8 cellular contexts compared by ENCODE assay signal in genomic region chr2:36618381-36618780, GRCh38. TPM values are rescaled to one million over a fixed set of nuclear protein-coding genes. Genes with fewer than 3 reads are reported as not detected.
A peak's percentile ranks its signal among the peaks of the same experiment; 100 is the strongest.
DNase-seq lines count a peak whose midpoint lies in the region; ATAC-seq, FAIRE-seq and TF ChIP-seq lines count a peak whose summit lies in the region.

No MANE protein-coding gene starts in this region.

- DNase-seq in stimulated activated CD4-positive, alpha-beta T cell treated with anti-CD3 and anti-CD28 coated beads, Interleukin-1b, Interleukin-23, amount 100 ng/mL, for 48 hours, result peak; percentile 10
- DNase-seq in stimulated activated CD4-positive, alpha-beta T cell treated with anti-CD3 and anti-CD28 coated beads, Interleukin-4, amount 100 ng/mL, for 1 hour, result no peak
- DNase-seq in HT1080 (ENCODE audit: low read depth) (peak; percentile 81), RPMI8226 (peak; percentile 31), pancreas (no peak)
- no peak for DNase-seq in effector memory CD4-positive, alpha-beta T cell

- 38 to 79% methylated on average over 1 of the region's 1 CpG for whole genome bisulfite sequencing in pancreas, 2 donors

- intact Hi-C loops in pancreas (cut with DNase I), result no loop called here

- H3K36me3 ChIP-seq in pancreas, result no peaks in the 10 kb centered on the region
- H3K36me3 ChIP-seq in effector memory CD4-positive, alpha-beta T cell (ENCODE audit: control insufficient read depth, insufficient read depth, low read length), result no peaks in the 10 kb centered on the region

- peak; percentile 99 for ATAC-seq in GM21786 (IDR thresholded peaks at IDR 0.05; ENCODE audit: unreplicated experiment)
- ATAC-seq in esophagus mucosa, result peak; percentile 96
- ATAC-seq in pancreas, result peak in 3 of 4 donors; percentile 51 to 67 (median 52)

- H3K27me3 ChIP-seq in pancreas, result no peaks in the 10 kb centered on the region
- H3K27me3 ChIP-seq in effector memory CD4-positive, alpha-beta T cell (replicated peaks; ENCODE audit: control insufficient read depth, insufficient read depth, low read length, poor library complexity, severe bottlenecking), result no peaks in the 10 kb centered on the region

- H3K27ac ChIP-seq in pancreas, result no peak overlapping the region
- H3K27ac ChIP-seq in effector memory CD4-positive, alpha-beta T cell (ENCODE audit: insufficient read depth, low read length, poor library complexity, severe bottlenecking), result no peak overlapping the region

- no peaks in the 10 kb centered on the region for H3K9me3 ChIP-seq in pancreas
- no peaks in the 10 kb centered on the region for H3K9me3 ChIP-seq in effector memory CD4-positive, alpha-beta T cell (ENCODE audit: control insufficient read depth, low read length)

- no peak overlapping the region for H3K4me3 ChIP-seq in pancreas
- H3K4me3 ChIP-seq in effector memory CD4-positive, alpha-beta T cell (ENCODE audit: insufficient read depth, low read depth, low read length, poor library complexity, severe bottlenecking), result no peak overlapping the region

- no peaks in the 10 kb centered on the region for H3K4me1 ChIP-seq in pancreas
- no peaks in the 10 kb centered on the region for H3K4me1 ChIP-seq in effector memory CD4-positive, alpha-beta T cell (ENCODE audit: control insufficient read depth, insufficient read depth, low read length, poor library complexity, severe bottlenecking)

- no peak for FAIRE-seq in pancreas (lab: Jason Lieb, UNC)

- TF ChIP-seq CTCF in pancreas (IDR thresholded peaks at IDR 0.05), result no peak

RNA-seq across cellular contexts. Expression of gene FEZ2, which starts 20.4 kb away (rescaled TPM):
- 39.3 and 42.4 TPM in 2 replicates for total RNA-seq in HT1080 (2014; rRNA removed; shearing (Covaris generic))
- 56.3 and 63.4 TPM in 2 replicates for polyA plus RNA-seq in HT1080 (2015; cell fraction: cytosol; rRNA removed)
- 53.3 and 57.5 TPM in 2 replicates for polyA plus RNA-seq in HT1080 (2015; cell fraction: nucleus; rRNA removed)
- total RNA-seq in esophagus mucosa, result 19.8 TPM
- 10 to 100 TPM in 2 of 6 donors, 1 to 10 TPM in 4; 7.0 to 18.2 (median 9.4) TPM for total RNA-seq in pancreas
- 10 to 100 TPM in 1 of 2 donors, 1 to 10 TPM in 1; 7.9 to 15.0 TPM for polyA plus RNA-seq in pancreas

Comparison
In these comparisons a context has a peak if more than half of its experiments do, and no peak if none do; other contexts are left out.
1. DNase-seq: peak in stimulated activated CD4-positive, alpha-beta T cell treated with anti-CD3 and anti-CD28 coated beads, Interleukin-1b, Interleukin-23, amount 100 ng/mL, for 48 hours (single experiment), HT1080 (single experiment) and RPMI8226 (single experiment); none in stimulated activated CD4-positive, alpha-beta T cell treated with anti-CD3 and anti-CD28 coated beads, Interleukin-4, amount 100 ng/mL, for 1 hour (single experiment), pancreas (0 of 6) and effector memory CD4-positive, alpha-beta T cell (0 of 3).
2. Peak in every context shown above with its lines, with median percentiles within 50 percentile points of each other: ATAC-seq.